Comparison of ENCODE assay signal across 18 cellular contexts in genomic region chr3:138803006-138803653, GRCh38. TPM values are rescaled to one million over a fixed set of nuclear protein-coding genes. Genes with fewer than 3 reads are reported as not detected.
DNase-seq lines count a peak whose midpoint lies in the region; ATAC-seq and TF ChIP-seq lines count a peak whose summit lies in the region.
"Had no signal": no experiment of that assay in that cellular context is flagged by ENCODE, and none has a peak within 500 bp of the region (broad histone marks: within the 10 kb centered on the region; RNA-seq: fewer than 3 reads in every experiment).

No MANE protein-coding gene starts in this region.

- peak overlapping the region; percentile 11 for H3K27ac Mint-ChIP-seq in activated naive CD8-positive, alpha-beta T cell
- H3K27ac Mint-ChIP-seq in activated naive CD8-positive, alpha-beta T cell treated with anti-CD3 and anti-CD28 coated beads, Interleukin-2, amount 50 U/mL, for 24 hours: no peak overlapping the region
- peak overlapping the region; percentile 47 for H3K27ac Mint-ChIP-seq in T-helper 17 cell

- 43% methylated on average over 2 of the region's 2 CpGs for WGBS in liver

- H3K27me3 ChIP-seq in liver (ENCODE audit: control insufficient read depth in 4 of 4, insufficient read depth in 4 of 4, low read length in 3 of 4) (no peaks in the 10 kb centered on the region), gastrocnemius medialis (no peaks in the 10 kb centered on the region)
- H3K27me3 ChIP-seq: Peyer's patch had no signal

- H3K36me3 ChIP-seq in liver (ENCODE audit: control insufficient read depth in 4 of 4, insufficient read depth in 3 of 4, low read depth in 1 of 4, low read length in 3 of 4) (no peaks in the 10 kb centered on the region), gastrocnemius medialis (no peaks in the 10 kb centered on the region)
- H3K36me3 ChIP-seq: Peyer's patch had no signal

- peak overlapping the region in 1 of 2 donors; percentile 35 for H3K27ac ChIP-seq in liver (ENCODE audit: low read depth in 1 of 2, low read length in 2 of 2)
- H3K27ac ChIP-seq in gastrocnemius medialis: peak overlapping the region; percentile 73 to 85 (median 78)
- H3K27ac ChIP-seq: Peyer's patch had no signal

- H3K4me3 Mint-ChIP-seq in activated naive CD8-positive, alpha-beta T cell: no peak overlapping the region
- no peak overlapping the region for H3K4me3 Mint-ChIP-seq in activated naive CD8-positive, alpha-beta T cell treated with anti-CD3 and anti-CD28 coated beads, Interleukin-2, amount 50 U/mL, for 24 hours
- no peak overlapping the region for H3K4me3 Mint-ChIP-seq in T-helper 17 cell

- H3K9ac ChIP-seq in liver (ENCODE audit: low read depth in 1 of 2, low read length in 2 of 2): no peak overlapping the region

- intact Hi-C loops in gastrocnemius medialis (cut with DNase I; ENCODE audit: low total_unique reads): no loop called here

- H3K9me3 ChIP-seq in T-helper 17 cell (ENCODE audit: control insufficient read depth, low read length, poor library complexity, severe bottlenecking): peaks cover 2% of the 10 kb centered on the region
- no peaks in the 10 kb centered on the region for H3K9me3 ChIP-seq in liver (ENCODE audit: control insufficient read depth in 4 of 4, low read length in 3 of 4)
- no peaks in the 10 kb centered on the region for H3K9me3 ChIP-seq in gastrocnemius medialis
- H3K9me3 ChIP-seq: Peyer's patch had no signal

- H3K4me1 ChIP-seq in liver (ENCODE audit: control insufficient read depth in 4 of 4, insufficient read depth in 4 of 4, low read length in 3 of 4): peaks cover 3 to 12% (median 6%) of the 10 kb centered on the region in 4 donors
- peaks cover 41 to 44% of the 10 kb centered on the region in 2 donors for H3K4me1 ChIP-seq in gastrocnemius medialis
- H3K4me1 ChIP-seq: Peyer's patch had no signal

- H3K4me3 ChIP-seq in liver (ENCODE audit: low read depth in 1 of 3, low read length in 3 of 3) (no peak overlapping the region), gastrocnemius medialis (no peak overlapping the region)
- H3K4me3 ChIP-seq: Peyer's patch had no signal

- in situ Hi-C loops in gastrocnemius medialis (cut with MboI; ENCODE audit: low sequenced_read_pairs in 4 of 4): no loop called here

- peaks cover 33% of the 10 kb centered on the region for H3K4me1 Mint-ChIP-seq in activated naive CD8-positive, alpha-beta T cell (ENCODE audit: low read depth)
- peaks cover 11% of the 10 kb centered on the region for H3K4me1 Mint-ChIP-seq in activated naive CD8-positive, alpha-beta T cell treated with anti-CD3 and anti-CD28 coated beads, Interleukin-2, amount 50 U/mL, for 24 hours
- H3K4me1 Mint-ChIP-seq in T-helper 17 cell: peaks cover 23% of the 10 kb centered on the region

- no peaks in the 10 kb centered on the region for H3K36me3 Mint-ChIP-seq in activated naive CD8-positive, alpha-beta T cell
- H3K36me3 Mint-ChIP-seq in activated naive CD8-positive, alpha-beta T cell treated with anti-CD3 and anti-CD28 coated beads, Interleukin-2, amount 50 U/mL, for 24 hours (ENCODE audit: low read depth): no peaks in the 10 kb centered on the region
- H3K36me3 Mint-ChIP-seq in T-helper 17 cell (ENCODE audit: low read depth): no peaks in the 10 kb centered on the region

- no peak for TF ChIP-seq CTCF in liver (IDR thresholded peaks at IDR 0.05; ENCODE audit: low read depth, low read length, missing input control)
- TF ChIP-seq CTCF in gastrocnemius medialis (IDR thresholded peaks at IDR 0.05 in 4 of 5, conservative IDR thresholded peaks at IDR 0.05 in 1 of 5): no peak
- TF ChIP-seq CTCF in GM20000 (IDR thresholded peaks at IDR 0.05; ENCODE audit: extremely low read depth, missing control alignments): no peak

- H3K9me3 Mint-ChIP-seq in activated naive CD8-positive, alpha-beta T cell (ENCODE audit: low read depth): no peaks in the 10 kb centered on the region
- peaks cover 3% of the 10 kb centered on the region for H3K9me3 Mint-ChIP-seq in activated naive CD8-positive, alpha-beta T cell treated with anti-CD3 and anti-CD28 coated beads, Interleukin-2, amount 50 U/mL, for 24 hours

- no peak for ATAC-seq in activated naive CD8-positive, alpha-beta T cell treated with anti-CD3 and anti-CD28 coated beads, Interleukin-2, amount 50 U/mL, for 24 hours
- ATAC-seq in T-helper 17 cell (no peak), gastrocnemius medialis (no peak)

- TF ChIP-seq POLR2A in gastrocnemius medialis (IDR thresholded peaks at IDR 0.05): no peak

- H3K27me3 Mint-ChIP-seq in activated naive CD8-positive, alpha-beta T cell: no peaks in the 10 kb centered on the region
- no peaks in the 10 kb centered on the region for H3K27me3 Mint-ChIP-seq in activated naive CD8-positive, alpha-beta T cell treated with anti-CD3 and anti-CD28 coated beads, Interleukin-2, amount 50 U/mL, for 24 hours
- H3K27me3 Mint-ChIP-seq in T-helper 17 cell: no peaks in the 10 kb centered on the region

- no peak for DNase-seq in activated naive CD8-positive, alpha-beta T cell treated with anti-CD3 and anti-CD28 coated beads, Interleukin-2, amount 50 U/mL, for 24 hours
- DNase-seq in T-helper 17 cell: no peak
- DNase-seq in gastrocnemius medialis: no peak
- DNase-seq in NCI-H2107 (lab: John Stamatoyannopoulos, UW): no peak
- no peak for DNase-seq in GM20000 (ENCODE audit: low spot score)
- no peak for DNase-seq in stimulated activated CD4-positive, alpha-beta T cell treated with anti-CD3 and anti-CD28 coated beads, Interleukin-4, amount 100 ng/mL, for 24 hours
- DNase-seq: C1 segment of cervical spinal cord, Calu3, DND-41, GDM1, KBM-7, NCI-H1092, NCI-H1694 treated with DMSO at 0.1 percent for 48 hours, NCI-H510A, Peyer's patch, SHP77 had no signal

- no peak for TF ChIP-seq RAD21 in liver (IDR thresholded peaks at IDR 0.05)

TF ChIP-seq in liver, 16 proteins besides CTCF, POLR2A, EP300 and RAD21:
- TF ChIP-seq RXRA (IDR thresholded peaks at IDR 0.05): peak in 1 of 2 donors; percentile 37
- no peak for TF ChIP-seq FOXA2 (IDR thresholded peaks at IDR 0.05)
- TF ChIP-seq, protein P1, sequence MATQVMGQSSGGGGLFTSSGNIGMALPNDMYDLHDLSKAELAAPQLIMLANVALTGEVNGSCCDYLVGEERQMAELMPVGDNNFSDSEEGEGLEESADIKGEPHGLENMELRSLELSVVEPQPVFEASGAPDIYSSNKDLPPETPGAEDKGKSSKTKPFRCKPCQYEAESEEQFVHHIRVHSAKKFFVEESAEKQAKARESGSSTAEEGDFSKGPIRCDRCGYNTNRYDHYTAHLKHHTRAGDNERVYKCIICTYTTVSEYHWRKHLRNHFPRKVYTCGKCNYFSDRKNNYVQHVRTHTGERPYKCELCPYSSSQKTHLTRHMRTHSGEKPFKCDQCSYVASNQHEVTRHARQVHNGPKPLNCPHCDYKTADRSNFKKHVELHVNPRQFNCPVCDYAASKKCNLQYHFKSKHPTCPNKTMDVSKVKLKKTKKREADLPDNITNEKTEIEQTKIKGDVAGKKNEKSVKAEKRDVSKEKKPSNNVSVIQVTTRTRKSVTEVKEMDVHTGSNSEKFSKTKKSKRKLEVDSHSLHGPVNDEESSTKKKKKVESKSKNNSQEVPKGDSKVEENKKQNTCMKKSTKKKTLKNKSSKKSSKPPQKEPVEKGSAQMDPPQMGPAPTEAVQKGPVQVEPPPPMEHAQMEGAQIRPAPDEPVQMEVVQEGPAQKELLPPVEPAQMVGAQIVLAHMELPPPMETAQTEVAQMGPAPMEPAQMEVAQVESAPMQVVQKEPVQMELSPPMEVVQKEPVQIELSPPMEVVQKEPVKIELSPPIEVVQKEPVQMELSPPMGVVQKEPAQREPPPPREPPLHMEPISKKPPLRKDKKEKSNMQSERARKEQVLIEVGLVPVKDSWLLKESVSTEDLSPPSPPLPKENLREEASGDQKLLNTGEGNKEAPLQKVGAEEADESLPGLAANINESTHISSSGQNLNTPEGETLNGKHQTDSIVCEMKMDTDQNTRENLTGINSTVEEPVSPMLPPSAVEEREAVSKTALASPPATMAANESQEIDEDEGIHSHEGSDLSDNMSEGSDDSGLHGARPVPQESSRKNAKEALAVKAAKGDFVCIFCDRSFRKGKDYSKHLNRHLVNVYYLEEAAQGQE (IDR thresholded peaks at IDR 0.05): no peak
- TF ChIP-seq, protein P2, sequence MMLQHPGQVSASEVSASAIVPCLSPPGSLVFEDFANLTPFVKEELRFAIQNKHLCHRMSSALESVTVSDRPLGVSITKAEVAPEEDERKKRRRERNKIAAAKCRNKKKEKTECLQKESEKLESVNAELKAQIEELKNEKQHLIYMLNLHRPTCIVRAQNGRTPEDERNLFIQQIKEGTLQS (IDR thresholded peaks at IDR 0.05): no peak
- no peak for TF ChIP-seq JUND (IDR thresholded peaks at IDR 0.05)
- TF ChIP-seq MAX (IDR thresholded peaks at IDR 0.05): peak; percentile 20
- TF ChIP-seq NR2F2 (IDR thresholded peaks at IDR 0.05): no peak
- TF ChIP-seq HNF4A (conservative IDR thresholded peaks at IDR 0.05): peak in 1 of 2 donors; percentile 33

RNA-seq across cellular contexts. Expression of gene PIK3CB, which starts 31.6 kb away (rescaled TPM):
- 10 to 100 TPM; 26.5 to 36.2 TPM for total RNA-seq in T-helper 17 cell
- 10 to 100 TPM; 13.4 to 15.9 TPM for total RNA-seq in liver
- polyA plus RNA-seq in liver: 1 to 10 TPM; 4.7 to 8.8 TPM
- 10 to 100 TPM; 24.9 to 94.7 (median 36.8) TPM for total RNA-seq in gastrocnemius medialis
